In genomic region chr10:86401588-86402282, GRCh38 we compare ENCODE assay signal across 8 cellular contexts. TPM values are rescaled to one million over a fixed set of nuclear protein-coding genes. Genes with fewer than 3 reads are reported as not detected.
DNase-seq lines count a peak whose midpoint lies in the region; ATAC-seq, FAIRE-seq and TF ChIP-seq lines count a peak whose summit lies in the region.

No MANE protein-coding gene starts in this region.

- H3K4me3 ChIP-seq in HUES48 (ENCODE audit: low read depth, low read length) (peak overlapping the region; percentile 57), HepG2 (replicated peaks in 1 of 3; ENCODE audit: insufficient read depth in 1 of 3, low read depth in 2 of 3, low read length in 3 of 3) (peak overlapping the region; percentile 71 to 88 (median 80)), testis (peak overlapping the region; percentile 57 to 58)

- DNase-seq in AG08395 (ENCODE audit: low spot score), result peak; percentile 13
- peak; percentile 28 for DNase-seq in astrocyte of the hippocampus (ENCODE audit: low read depth, low spot score)
- DNase-seq in HepG2 (ENCODE audit: low spot score), result no peak
- DNase-seq in testis, result peak; percentile 45
- DNase-seq in foreskin melanocyte, result no peak
- no peak for DNase-seq in HUDEP-2 (lab: John Stamatoyannopoulos, UW; ENCODE audit: unreplicated experiment in 76 of 76)
- no peak for DNase-seq in KG1 (lab: John Stamatoyannopoulos, UW)

- H3K36me3 ChIP-seq in HUES48 (ENCODE audit: control insufficient read depth, insufficient read depth, low read length) (no peaks in the 10 kb centered on the region), HepG2 (replicated peaks in 1 of 2; ENCODE audit: control insufficient read depth in 1 of 2, insufficient read depth in 2 of 2, low read length in 2 of 2) (no peaks in the 10 kb centered on the region), testis (ENCODE audit: low read depth, missing control alignments) (no peaks in the 10 kb centered on the region)

- H2AFZ ChIP-seq in HepG2 (ENCODE audit: low read length), result no peak overlapping the region

- TF ChIP-seq CTCF in HepG2 (CRISPR knock-in tag; IDR thresholded peaks at IDR 0.05) (no peak), testis (IDR thresholded peaks at IDR 0.05) (no peak)

- POLR2A ChIA-PET in HepG2 (lab: Yijun Ruan, JAX), result interaction anchor here (0.6 to 4.7 kb wide), 8 partner anchors 10 to 140 kb away, joined by 3 to 79 read pairs (median 16); partner anchors contain the start of gene WAPL

- intact Hi-C loops in HepG2 (cut with micrococcal nuclease; ENCODE audit: unreplicated experiment), result loop anchor here (1.0 to 2.0 kb wide), 2 partner anchors 40 to 49 kb away; no protein-coding TSS in a partner anchor
- intact Hi-C loops in testis (cut with DNase I; ENCODE audit: low total_unique reads), result loop anchor here (10.0 kb wide), 1 partner anchor 183 kb away; no protein-coding TSS in a partner anchor

- TF ChIP-seq EP300 in HepG2 (IDR thresholded peaks at IDR 0.05; ENCODE audit: low read depth in 2 of 2, low read length in 2 of 2), result no peak
- no peak; the same call in 1 of the 2 replicates for TF ChIP-seq EP300 in HepG2 (CRISPR knock-in tag; IDR thresholded peaks at IDR 0.05; ENCODE audit: borderline replicate concordance)

- H3K27ac ChIP-seq in HUES48 (ENCODE audit: low read depth, low read length) (no peak overlapping the region), HepG2 (ENCODE audit: extremely low read length, insufficient read depth, low read length) (peak overlapping the region; percentile 74), testis (peak overlapping the region; percentile 69 to 77)

- H3K27me3 ChIP-seq in HUES48 (ENCODE audit: control insufficient read depth, insufficient read depth, low read length) (peaks cover 43% of the 10 kb centered on the region), HepG2 (ENCODE audit: control insufficient read depth in 1 of 2, insufficient read depth in 2 of 2, low read length in 2 of 2) (0 out of 5 replicates have a peak, but pooled peaks cover 0 to 4% of the 10 kb centered on the region in 2 experiments), testis (no peaks in the 10 kb centered on the region)

- CTCF ChIA-PET in HepG2 (lab: Yijun Ruan, JAX; ENCODE audit: low intra/inter-chr PET ratio, low total read pairs), result no interaction called here

- H3K9me3 ChIP-seq in HUES48 (ENCODE audit: control insufficient read depth, insufficient read depth, low read length) (no peaks in the 10 kb centered on the region), HepG2 (ENCODE audit: low read length) (no peaks in the 10 kb centered on the region), testis (no peaks in the 10 kb centered on the region)

- no peak for TF ChIP-seq RAD21 in HepG2 (CRISPR knock-in tag; IDR thresholded peaks at IDR 0.05)

- no peak; a peak in 1 of 4 replicates for TF ChIP-seq POLR2A in HepG2 (IDR thresholded peaks at IDR 0.05; ENCODE audit: insufficient read depth in 1 of 2, low read depth in 2 of 2, low read length in 2 of 2)
- TF ChIP-seq POLR2A in testis (IDR thresholded peaks at IDR 0.05), result no peak

- no peak for FAIRE-seq in HepG2 (lab: Jason Lieb, UNC)

- 1% methylated on average over 27 of the region's 27 CpGs for WGBS in HepG2 (ENCODE audit: low lambda C conversion rate)
- 4 to 9% methylated on average over 27 of the region's 27 CpGs for WGBS in testis, 2 donors

- BruUV-seq in HepG2 (replicated peaks; lab: Mats Ljungman, UMichigan), result no TSS peak

- peaks cover 17% of the 10 kb centered on the region for H3K4me1 ChIP-seq in HUES48 (ENCODE audit: control insufficient read depth, insufficient read depth, low read length)
- peaks cover 28% of the 10 kb centered on the region for H3K4me1 ChIP-seq in HepG2 (ENCODE audit: insufficient read depth, low read length)
- H3K4me1 ChIP-seq in testis, result peaks cover 13% of the 10 kb centered on the region

- H3K79me2 ChIP-seq in HepG2 (ENCODE audit: insufficient read depth, low read length), result peaks cover 4% of the 10 kb centered on the region

- H4K20me1 ChIP-seq in HepG2 (ENCODE audit: insufficient read depth, low read length), result no peaks in the 10 kb centered on the region

- peak overlapping the region; percentile 90 for H3K4me2 ChIP-seq in HepG2 (ENCODE audit: low read depth, low read length)

- no peak overlapping the region for H3K9ac ChIP-seq in HUES48 (ENCODE audit: low read depth, low read length)
- peak overlapping the region; percentile 90 for H3K9ac ChIP-seq in HepG2 (ENCODE audit: insufficient read depth, low read depth, low read length)

- peak; percentile 3; the same call in 2 of the 3 replicates for ATAC-seq in HepG2

- in situ Hi-C loops in HepG2 (cut with HindIII; ENCODE audit: extremely low pct_ligation_motif_present, low pct_unique_long_range_greater_than_20kb), result loop anchor here (5.0 kb wide), 1 partner anchor 36 kb away; no protein-coding TSS in a partner anchor

TF ChIP-seq in HepG2, 621 proteins besides CTCF, POLR2A, EP300 and RAD21 (continues in another document):
- TF ChIP-seq KDM5B (CRISPR knock-in tag; IDR thresholded peaks at IDR 0.05; ENCODE audit: borderline replicate concordance) (no peak), JUND (CRISPR knock-in tag; IDR thresholded peaks at IDR 0.05) (no peak), ZGPAT (CRISPR knock-in tag; IDR thresholded peaks at IDR 0.05) (no peak; the same call in none of the 2 replicates), MIER2 (CRISPR knock-in tag; IDR thresholded peaks at IDR 0.05) (no peak), ISX (CRISPR knock-in tag; conservative IDR thresholded peaks at IDR 0.05) (no peak), ZNF772 (CRISPR knock-in tag; IDR thresholded peaks at IDR 0.05) (no peak), SNAPC5 (CRISPR knock-in tag; IDR thresholded peaks at IDR 0.05; ENCODE audit: borderline replicate concordance) (no peak), ZNF451 (CRISPR knock-in tag; IDR thresholded peaks at IDR 0.05) (no peak)
- TF ChIP-seq, protein P1, sequence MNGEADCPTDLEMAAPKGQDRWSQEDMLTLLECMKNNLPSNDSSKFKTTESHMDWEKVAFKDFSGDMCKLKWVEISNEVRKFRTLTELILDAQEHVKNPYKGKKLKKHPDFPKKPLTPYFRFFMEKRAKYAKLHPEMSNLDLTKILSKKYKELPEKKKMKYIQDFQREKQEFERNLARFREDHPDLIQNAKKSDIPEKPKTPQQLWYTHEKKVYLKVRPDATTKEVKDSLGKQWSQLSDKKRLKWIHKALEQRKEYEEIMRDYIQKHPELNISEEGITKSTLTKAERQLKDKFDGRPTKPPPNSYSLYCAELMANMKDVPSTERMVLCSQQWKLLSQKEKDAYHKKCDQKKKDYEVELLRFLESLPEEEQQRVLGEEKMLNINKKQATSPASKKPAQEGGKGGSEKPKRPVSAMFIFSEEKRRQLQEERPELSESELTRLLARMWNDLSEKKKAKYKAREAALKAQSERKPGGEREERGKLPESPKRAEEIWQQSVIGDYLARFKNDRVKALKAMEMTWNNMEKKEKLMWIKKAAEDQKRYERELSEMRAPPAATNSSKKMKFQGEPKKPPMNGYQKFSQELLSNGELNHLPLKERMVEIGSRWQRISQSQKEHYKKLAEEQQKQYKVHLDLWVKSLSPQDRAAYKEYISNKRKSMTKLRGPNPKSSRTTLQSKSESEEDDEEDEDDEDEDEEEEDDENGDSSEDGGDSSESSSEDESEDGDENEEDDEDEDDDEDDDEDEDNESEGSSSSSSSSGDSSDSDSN (CRISPR knock-in tag; IDR thresholded peaks at IDR 0.05), result no peak

RNA-seq across cellular contexts. Expression of gene GRID1, which starts 35.1 kb away (rescaled TPM):
- total RNA-seq in HepG2 (2016; rRNA removed; fragmentation: Illumina TruSeq; extraction: Trizol) (not detected in 2 replicates), testis (10 to 100 TPM in 1 of 2 donors, 1 to 10 TPM in 1; 8.1 to 16.7 TPM)
- total RNA-seq in HepG2 (2016; cell fraction: cytosol; rRNA removed; fragmentation: Illumina TruSeq; extraction: Trizol; ENCODE audit: low read depth), result not detected in 2 replicates
- total RNA-seq in HepG2 (2016; cell fraction: insoluble cytoplasmic fraction; rRNA removed; fragmentation: Illumina TruSeq; extraction: Trizol), result not detected in 2 replicates
- not detected in 2 replicates for total RNA-seq in HepG2 (2016; cell fraction: membrane; rRNA removed; fragmentation: Illumina TruSeq; extraction: Trizol)
- total RNA-seq in HepG2 (2016; cell fraction: nucleus; rRNA removed; fragmentation: Illumina TruSeq; extraction: Trizol), result not detected in 2 replicates
- polyA plus RNA-seq in HepG2 (2011; rRNA removed) (0.03 and 0.05 TPM in 2 replicates), testis (ENCODE audit: insufficient read depth, low read depth, low replicate concordance) (7.4 TPM)
- polyA plus RNA-seq in HepG2 (2011; cell fraction: cytosol; rRNA removed), result 0.01 and 0.03 TPM in 2 replicates
- polyA plus RNA-seq in HepG2 (2011; cell fraction: nucleus; rRNA removed), result not detected in 2 replicates
- not detected in 2 replicates for polyA plus RNA-seq in HepG2 (2012)
- not detected in 2 replicates for polyA plus RNA-seq in HepG2 (2016; cell fraction: cytosol; fragmentation: Illumina TruSeq; extraction: Trizol; ENCODE audit: low read depth)
- not detected in 2 replicates for polyA plus RNA-seq in HepG2 (2016; cell fraction: insoluble cytoplasmic fraction; fragmentation: Illumina TruSeq; extraction: Trizol; ENCODE audit: low read depth)
- not detected in 2 replicates for polyA plus RNA-seq in HepG2 (2016; cell fraction: membrane; fragmentation: Illumina TruSeq; extraction: Trizol; ENCODE audit: low read depth)
- polyA plus RNA-seq in HepG2 (2016; cell fraction: nucleus; fragmentation: Illumina TruSeq; extraction: Trizol; ENCODE audit: insufficient read depth, low read depth), result not detected in 2 replicates
- 5.3 TPM in 1 of 2 replicates, not detected in the other for polyA minus RNA-seq in HepG2 (2011; rRNA and poly(A)+ RNA removed; ENCODE audit: low replicate concordance)
- polyA minus RNA-seq in HepG2 (2011; cell fraction: cytosol; rRNA and poly(A)+ RNA removed), result not detected in 2 replicates
- polyA minus RNA-seq in HepG2 (2011; cell fraction: nucleus; rRNA and poly(A)+ RNA removed), result 0.25 TPM in 1 of 2 replicates, not detected in the other

Comparison
In these comparisons a context has a peak if more than half of its experiments do, and no peak if none do; other contexts are left out.
1. DNase-seq: peak in AG08395 (single experiment), astrocyte of the hippocampus (single experiment) and testis (single experiment); none in HepG2 (single experiment), foreskin melanocyte (single experiment), HUDEP-2 (0 of 76) and KG1 (single experiment).
2. RNA of gene GRID1, which starts 35.1 kb away (total RNA-seq): 8.1 to 16.7 TPM in testis; not detected in HepG2; every median in the first group is over 4 times any median in the second.
3. Peak in every context shown above with its lines, with median percentiles within 50 percentile points of each other: H3K4me3 ChIP-seq.